In the genomic region with DNA sequence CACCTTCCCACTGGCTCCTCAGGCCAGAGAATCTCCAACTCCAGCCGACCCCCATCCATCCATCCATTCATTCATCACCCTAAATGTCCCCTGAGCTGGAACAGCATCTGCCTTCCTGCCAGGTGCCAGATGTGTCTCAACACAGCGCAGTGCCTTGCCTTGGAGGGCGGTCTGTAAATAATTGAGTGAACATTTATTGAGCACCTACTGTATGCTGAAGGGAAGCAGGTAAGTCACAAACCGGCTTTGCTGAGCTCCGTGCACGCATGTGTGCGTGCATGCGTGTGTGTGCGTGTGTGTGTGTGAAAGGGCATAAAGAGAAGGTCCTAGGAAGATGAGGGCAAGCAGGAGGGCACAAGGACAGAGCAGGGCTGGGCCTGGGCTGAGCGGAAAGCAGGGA, we compare ENCODE assay signal across 14 cellular contexts. TPM values are rescaled to one million over a fixed set of nuclear protein-coding genes. Genes with fewer than 3 reads are reported as not detected.
A peak's percentile ranks its signal among the peaks of the same experiment; 100 is the strongest.
DNase-seq lines count a peak whose midpoint lies in the region; ATAC-seq and TF ChIP-seq lines count a peak whose summit lies in the region.
"Had no signal": no experiment of that assay in that cellular context is flagged by ENCODE, and none has a peak within 500 bp of the region (broad histone marks: within the 10 kb centered on the region; RNA-seq: fewer than 3 reads in every experiment).

No MANE protein-coding gene starts in this region.

- H3K4me3 Mint-ChIP-seq in H9 (no peak overlapping the region), nephron progenitor cell (no peak overlapping the region)
- no peak overlapping the region for H3K4me3 Mint-ChIP-seq in natural killer cell treated with Interleukin-12 subunit alpha and Interleukin-12 subunit beta and Interleukin-15 and Interleukin-18, amount 100 ng/mL, for 72 hours
- H3K4me3 Mint-ChIP-seq: CD8-positive, alpha-beta memory T cell; IgD-negative memory B cell had no signal

- H3K4me1 ChIP-seq in H9 (ENCODE audit: insufficient read depth, low read length) = no peaks in the 10 kb centered on the region
- H3K4me1 ChIP-seq: A549, BE2C, Caco-2 had no signal

- H3K9me3 ChIP-seq in H9 (ENCODE audit: control insufficient read depth, low read depth, low read length) = no peaks in the 10 kb centered on the region
- H3K9me3 ChIP-seq: A549, BE2C, Caco-2 had no signal

- no peak overlapping the region for H2AFZ ChIP-seq in H9 (ENCODE audit: low read length)

- H4K20me1 ChIP-seq in H9 (ENCODE audit: control insufficient read depth, insufficient read depth, insufficient read length) = peaks cover 4% of the 10 kb centered on the region

- no peak overlapping the region for H3K9ac ChIP-seq in H9 (ENCODE audit: extremely low read depth, insufficient read length, low read length)

- DNase-seq in H9 (no peak), nephron progenitor cell (no peak), RPMI8226 (no peak), HuH-7.5 (ENCODE audit: low spot score) (no peak)
- no peak for DNase-seq in natural killer cell treated with Interleukin-12 subunit alpha and Interleukin-12 subunit beta and Interleukin-15 and Interleukin-18, amount 100 ng/mL, for 72 hours (ENCODE audit: low spot score)
- DNase-seq: BE2C; Caco-2; CD8-positive, alpha-beta memory T cell; DMS53; GF-D8 had no signal

- no peak overlapping the region for H2BK20ac ChIP-seq in H9 (ENCODE audit: low read depth, low read length, poor library complexity, severe bottlenecking)

- H2AK5ac ChIP-seq in H9 (ENCODE audit: insufficient read length, low read length) = no peak overlapping the region

- H3K18ac ChIP-seq in H9 (ENCODE audit: insufficient read length, low read depth, low read length) = no peak overlapping the region

- peaks cover 6 to 20% of the 10 kb centered on the region in 2 experiments for H3K4me1 Mint-ChIP-seq in H9
- H3K4me1 Mint-ChIP-seq in nephron progenitor cell = peaks cover 26% of the 10 kb centered on the region
- peaks cover 0 to 8% of the 10 kb centered on the region in 2 donors for H3K4me1 Mint-ChIP-seq in natural killer cell treated with Interleukin-12 subunit alpha and Interleukin-12 subunit beta and Interleukin-15 and Interleukin-18, amount 100 ng/mL, for 72 hours (ENCODE audit: low read depth in 2 of 2)
- H3K4me1 Mint-ChIP-seq: CD8-positive, alpha-beta memory T cell had no signal

- H3K27me3 Mint-ChIP-seq in H9 (ENCODE audit: low read depth) = peaks cover 22% of the 10 kb centered on the region
- H3K27me3 Mint-ChIP-seq in nephron progenitor cell (ENCODE audit: low read depth, poor library complexity) = peaks cover 23% of the 10 kb centered on the region
- peaks cover 16 to 21% of the 10 kb centered on the region in 2 donors for H3K27me3 Mint-ChIP-seq in natural killer cell treated with Interleukin-12 subunit alpha and Interleukin-12 subunit beta and Interleukin-15 and Interleukin-18, amount 100 ng/mL, for 72 hours

- TF ChIP-seq CTCF in H9 (conservative IDR thresholded peaks at IDR 0.05) (no peak), nephron progenitor cell (IDR thresholded peaks at IDR 0.05) (no peak)

- no CpG with 5 or more reads among the region's 10 CpGs for WGBS in H9 (ENCODE audit: extremely low coverage, insufficient read length, low lambda C conversion rate)

- H4K91ac ChIP-seq in H9 (ENCODE audit: insufficient read length, low read depth, low read length) = no peak overlapping the region

- H3K56ac ChIP-seq in H9 (ENCODE audit: insufficient read length, low read depth, low read length) = no peak overlapping the region

- H4K5ac ChIP-seq in H9 (ENCODE audit: insufficient read length, low read depth, low read length) = peak overlapping the region; percentile 21

- H3K23ac ChIP-seq in H9 (ENCODE audit: insufficient read length, low read depth, low read length) = no peak overlapping the region

- H3K14ac ChIP-seq in H9 (ENCODE audit: insufficient read depth, low read length) = no peak overlapping the region

- no peak overlapping the region for H4K8ac ChIP-seq in H9 (replicated peaks; ENCODE audit: insufficient read length, low read depth, low read length)

- no peak overlapping the region for H3K27ac Mint-ChIP-seq in H9
- peak overlapping the region; percentile 65 for H3K27ac Mint-ChIP-seq in nephron progenitor cell
- H3K27ac Mint-ChIP-seq in natural killer cell treated with Interleukin-12 subunit alpha and Interleukin-12 subunit beta and Interleukin-15 and Interleukin-18, amount 100 ng/mL, for 72 hours = no peak overlapping the region
- H3K27ac Mint-ChIP-seq: IgD-negative memory B cell had no signal

- ATAC-seq in natural killer cell treated with Interleukin-12 subunit alpha and Interleukin-12 subunit beta and Interleukin-15 and Interleukin-18, amount 100 ng/mL, for 72 hours = no peak
- ATAC-seq: A549 had no signal

- H3T11ph ChIP-seq in H9 (ENCODE audit: low read length) = no peak overlapping the region

- no peak overlapping the region for H2BK5ac ChIP-seq in H9 (ENCODE audit: insufficient read length, low read length)

- peaks cover 2% of the 10 kb centered on the region for H3K23me2 ChIP-seq in H9 (ENCODE audit: insufficient read length, low read depth, low read length, poor library complexity, severe bottlenecking)

- H3K9me3 Mint-ChIP-seq in H9 = no peaks in the 10 kb centered on the region; a peak in 1 of 5 replicates
- no peaks in the 10 kb centered on the region for H3K9me3 Mint-ChIP-seq in nephron progenitor cell
- no peaks in the 10 kb centered on the region for H3K9me3 Mint-ChIP-seq in natural killer cell treated with Interleukin-12 subunit alpha and Interleukin-12 subunit beta and Interleukin-15 and Interleukin-18, amount 100 ng/mL, for 72 hours
- H3K9me3 Mint-ChIP-seq: IgD-negative memory B cell had no signal

- H2BK12ac ChIP-seq in H9 (ENCODE audit: insufficient read length, low read depth, low read length) = no peak overlapping the region

- H3K36me3 Mint-ChIP-seq in H9 (ENCODE audit: insufficient read depth in 1 of 3, low read depth in 3 of 3) = no peaks in the 10 kb centered on the region
- no peaks in the 10 kb centered on the region for H3K36me3 Mint-ChIP-seq in nephron progenitor cell (ENCODE audit: low read depth)
- H3K36me3 Mint-ChIP-seq in natural killer cell treated with Interleukin-12 subunit alpha and Interleukin-12 subunit beta and Interleukin-15 and Interleukin-18, amount 100 ng/mL, for 72 hours = no peaks in the 10 kb centered on the region
- H3K36me3 Mint-ChIP-seq: CD8-positive, alpha-beta memory T cell had no signal

- no peak overlapping the region for H3K27ac ChIP-seq in H9 (ENCODE audit: insufficient read length, low read depth, low read length)
- H3K27ac ChIP-seq in angular gyrus (ENCODE audit: low read depth, low read length) = peak overlapping the region; percentile 51
- H3K27ac ChIP-seq: A549 had no signal

- H2BK15ac ChIP-seq in H9 (ENCODE audit: low read depth, low read length) = no peak overlapping the region

- no peaks in the 10 kb centered on the region for H3K79me2 ChIP-seq in H9 (ENCODE audit: insufficient read depth, low read length)

- no peak overlapping the region for H3K4ac ChIP-seq in H9 (ENCODE audit: low read depth, low read length)

- no peak overlapping the region for H2BK120ac ChIP-seq in H9 (ENCODE audit: low read depth, low read length, poor library complexity, severe bottlenecking)

- H3K79me1 ChIP-seq in H9 (ENCODE audit: insufficient read depth, low read depth, low read length, poor library complexity, severe bottlenecking) = no peaks in the 10 kb centered on the region

- no peaks in the 10 kb centered on the region for H3K27me3 ChIP-seq in H9 (ENCODE audit: insufficient read depth, low read length)

- no peak overlapping the region for H3K4me2 ChIP-seq in H9 (ENCODE audit: insufficient read depth, insufficient read length, low read length)
- H3K4me2 ChIP-seq: A549 had no signal

RNA-seq across cellular contexts. Expression of a gene that starts 10.2 kb away (rescaled TPM):
- total RNA-seq in H9 (2021) = 0.88 and 0.92 TPM in 2 replicates
- not detected for total RNA-seq in natural killer cell treated with Interleukin-12 subunit alpha and Interleukin-12 subunit beta and Interleukin-15 and Interleukin-18, amount 100 ng/mL, for 72 hours
- total RNA-seq: CD8-positive, alpha-beta memory T cell; HT-29 had no signal

RNA-seq across cellular contexts. Expression of a gene that starts 23.1 kb away (rescaled TPM):
- 7.2 and 7.3 TPM in 2 replicates for total RNA-seq in H9 (2021)
- total RNA-seq in natural killer cell treated with Interleukin-12 subunit alpha and Interleukin-12 subunit beta and Interleukin-15 and Interleukin-18, amount 100 ng/mL, for 72 hours = under 1 TPM; 0.26 to 0.92 TPM
